ENCODE assay signal across 8 cellular contexts in the genomic region with DNA sequence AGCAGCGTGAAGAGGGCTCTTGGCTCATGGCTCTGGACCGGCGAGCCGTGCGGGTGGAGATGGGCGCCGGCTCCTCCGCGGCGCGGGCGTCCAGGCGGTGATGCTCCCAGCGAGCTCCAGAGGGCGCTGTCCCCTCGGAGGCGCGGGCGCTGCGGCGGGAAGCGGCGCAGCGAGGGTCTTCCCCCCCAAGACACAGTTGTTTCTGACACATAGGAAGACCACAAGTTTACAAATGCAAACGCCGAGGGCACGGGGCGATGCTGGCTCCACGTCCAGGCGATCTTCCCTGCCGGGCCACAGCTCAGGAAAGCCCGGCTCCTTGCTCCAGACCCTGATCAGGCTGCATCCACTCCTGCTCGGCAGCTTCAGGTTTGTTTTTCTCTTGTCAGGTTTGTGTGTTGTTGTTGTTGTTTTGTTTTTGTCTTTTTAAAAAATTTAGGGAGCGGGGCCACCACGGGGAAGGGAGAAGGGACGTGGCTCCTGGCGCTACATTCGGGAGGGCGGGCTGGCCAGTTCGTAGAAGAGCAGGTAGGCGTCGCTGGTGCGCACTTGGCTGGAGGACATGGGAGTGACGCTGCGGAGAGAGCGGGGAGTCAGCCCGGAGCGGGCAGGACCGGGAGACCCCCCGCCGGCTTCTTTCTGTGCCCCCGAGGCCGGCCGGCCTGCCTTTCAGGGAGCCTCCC. TPM values are rescaled to one million over a fixed set of nuclear protein-coding genes. Genes with fewer than 3 reads are reported as not detected.
DNase-seq lines count a peak whose midpoint lies in the region; ATAC-seq and TF ChIP-seq lines count a peak whose summit lies in the region.

No MANE protein-coding gene starts in this region.

- no peaks in the 10 kb centered on the region for H3K36me3 ChIP-seq in BJ (ENCODE audit: control insufficient read depth, insufficient read depth, low read length)

- ATAC-seq in GM21576 (IDR thresholded peaks at IDR 0.05; ENCODE audit: unreplicated experiment) = peak; percentile 68

- peak; percentile 75 for TF ChIP-seq CTCF in BJ (IDR thresholded peaks at IDR 0.05; ENCODE audit: insufficient read depth, low read depth, low read length)

- POLR2A ChIA-PET in BJ (lab: Charles Lee) = interaction anchor here (0.5 to 0.7 kb wide), 2 partner anchors 151 to 290 kb away, joined by 4 to 12 read pairs; no protein-coding TSS in a partner anchor

- CTCF ChIA-PET in BJ (lab: Yijun Ruan, JAX) = interaction anchor here (0.6 to 4.7 kb wide), 34 partner anchors 8 to 752 kb away, joined by 3 to 349 read pairs (median 4); a partner anchor contains a TSS

- DNase-seq in BJ (ENCODE audit: low read depth) (no peak), MV-4-11 (lab: John Stamatoyannopoulos, UW) (peak; percentile 47), cerebellar cortex (ENCODE audit: low spot score) (peak; percentile 72), kidney glomerular epithelial cell (lab: John Stamatoyannopoulos, UW) (peak; percentile 54), putamen (ENCODE audit: low spot score) (no peak)
- peak; percentile 53 to 69 for DNase-seq in activated CD4-positive, alpha-beta T cell treated with anti-CD3 and anti-CD28 coated beads for 24 hours (ENCODE audit: low read depth in 2 of 2)
- peak; percentile 56 to 60 for DNase-seq in stimulated activated CD4-positive, alpha-beta T cell treated with anti-CD3 and anti-CD28 coated beads, Interleukin-1b, Interleukin-23, amount 100 ng/mL, for 4 hours (ENCODE audit: low read depth in 2 of 2)

- peaks cover 4% of the 10 kb centered on the region; the same call in 1 of the 2 replicates for H3K27me3 ChIP-seq in BJ (ENCODE audit: control insufficient read depth, insufficient read depth, low read length)

- peak overlapping the region; percentile 53 for H3K4me3 ChIP-seq in BJ (ENCODE audit: low read depth, low read length)

RNA-seq across cellular contexts. Expression of a gene that starts 10.0 kb away (rescaled TPM):
- polyA plus RNA-seq in BJ (2011; rRNA removed) = not detected in 2 replicates
- polyA minus RNA-seq in BJ (2011; rRNA and poly(A)+ RNA removed) = not detected in 2 replicates

RNA-seq across cellular contexts. Expression of a gene that starts 15.8 kb away (rescaled TPM):
- polyA plus RNA-seq in BJ (2011; rRNA removed) = 12.2 and 19.4 TPM in 2 replicates
- polyA minus RNA-seq in BJ (2011; rRNA and poly(A)+ RNA removed) = 4.5 and 6.3 TPM in 2 replicates

RNA-seq across cellular contexts. Expression of a gene that starts 22.2 kb away (rescaled TPM):
- 38.4 and 65.1 TPM in 2 replicates for polyA plus RNA-seq in BJ (2011; rRNA removed)
- polyA minus RNA-seq in BJ (2011; rRNA and poly(A)+ RNA removed) = 59.0 and 73.0 TPM in 2 replicates

RNA-seq across cellular contexts. Expression of a gene that starts 25.0 kb away (rescaled TPM):
- 0.27 and 0.71 TPM in 2 replicates for polyA plus RNA-seq in BJ (2011; rRNA removed)
- 0.41 and 1.8 TPM in 2 replicates for polyA minus RNA-seq in BJ (2011; rRNA and poly(A)+ RNA removed)

RNA-seq across cellular contexts. Expression of a gene that starts 39.6 kb away (rescaled TPM):
- 11.6 and 19.2 TPM in 2 replicates for polyA plus RNA-seq in BJ (2011; rRNA removed)
- 7.8 and 10.7 TPM in 2 replicates for polyA minus RNA-seq in BJ (2011; rRNA and poly(A)+ RNA removed)

Comparison
In these comparisons a context has a peak if more than half of its experiments do, and no peak if none do; other contexts are left out.
1. DNase-seq: peak in MV-4-11 (single experiment), activated CD4-positive, alpha-beta T cell treated with anti-CD3 and anti-CD28 coated beads for 24 hours (2 of 2), cerebellar cortex (single experiment), kidney glomerular epithelial cell (single experiment) and stimulated activated CD4-positive, alpha-beta T cell treated with anti-CD3 and anti-CD28 coated beads, Interleukin-1b, Interleukin-23, amount 100 ng/mL, for 4 hours (2 of 2); none in BJ (single experiment) and putamen (single experiment).